In the genomic region with DNA sequence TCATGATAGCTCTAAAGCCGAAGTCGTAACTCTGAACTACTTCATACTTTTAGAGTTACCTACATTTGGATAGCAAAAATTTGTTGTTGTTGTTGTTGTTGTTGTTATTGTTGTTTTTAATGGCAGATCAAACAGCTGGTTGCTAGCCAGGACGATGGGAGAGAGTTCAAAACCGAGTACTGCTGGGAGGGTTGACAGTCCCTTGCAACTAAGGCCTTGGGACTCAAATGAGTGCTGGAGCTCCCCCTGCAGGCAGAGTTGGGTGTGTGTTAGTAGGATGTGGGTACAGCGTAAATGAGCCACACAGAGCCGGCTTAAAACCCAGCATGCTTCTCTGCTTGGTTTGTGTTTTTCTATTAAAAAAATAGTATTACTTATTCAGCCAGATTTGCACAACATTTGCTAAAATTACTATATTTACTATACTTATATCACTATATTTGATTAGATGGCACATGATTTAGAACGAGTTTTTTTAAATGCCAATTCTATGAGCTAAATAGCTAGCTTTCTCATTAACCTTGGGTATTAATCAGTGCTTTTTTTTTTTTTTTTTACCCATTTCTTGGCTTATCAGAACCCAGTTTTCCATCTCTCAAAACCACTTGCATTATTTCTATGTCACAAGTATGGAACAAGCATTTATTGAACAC, we compare ENCODE assay signal across 8 cellular contexts.
DNase-seq lines count a peak whose midpoint lies in the region; ATAC-seq and TF ChIP-seq lines count a peak whose summit lies in the region.

No MANE protein-coding gene starts in this region.

- WGBS in lung, 2 donors: 38 to 39% methylated on average over 7 of the region's 7 CpGs

- CTCF ChIA-PET in CD4-positive, alpha-beta memory T cell (lab: Charles Lee; ENCODE audit: partially characterized antibody): interaction anchor here (0.6 to 3.2 kb wide), 38 partner anchors 9 to 1143 kb away, joined by 3 to 49 read pairs (median 4); a partner anchor contains a TSS

- H3K27ac Mint-ChIP-seq in CD4-positive, alpha-beta memory T cell: no peak overlapping the region

- H3K4me3 Mint-ChIP-seq in CD4-positive, alpha-beta memory T cell: no peak overlapping the region

- no peak overlapping the region for H3K4me3 ChIP-seq in CD4-positive, alpha-beta memory T cell (ENCODE audit: low read length in 2 of 2)
- H3K4me3 ChIP-seq in lung: no peak overlapping the region

- peak; percentile 74 for TF ChIP-seq CTCF in lung (IDR thresholded peaks at IDR 0.05; ENCODE audit: control extremely low read depth, extremely low read depth)

- no peaks in the 10 kb centered on the region for H3K9me3 Mint-ChIP-seq in CD4-positive, alpha-beta memory T cell

- H3K36me3 ChIP-seq in CD4-positive, alpha-beta memory T cell (ENCODE audit: insufficient read depth, low read length): no peaks in the 10 kb centered on the region
- H3K36me3 ChIP-seq in lung (ENCODE audit: control insufficient read depth in 2 of 2, insufficient read depth in 2 of 2, low read length in 2 of 2): no peaks in the 10 kb centered on the region

- POLR2A ChIA-PET in CD4-positive, alpha-beta memory T cell (lab: Charles Lee; ENCODE audit: partially characterized antibody): interaction anchor here (1.5 to 1.7 kb wide), 2 partner anchors 59 to 64 kb away, joined by 6 to 7 read pairs; no protein-coding TSS in a partner anchor

- DNase-seq in CD4-positive, alpha-beta memory T cell: peak; percentile 76 to 81 (median 78)
- peak; percentile 56 for DNase-seq in NCI-H748 treated with DMSO at 0.1 percent for 48 hours (lab: John Stamatoyannopoulos, UW)
- DNase-seq in activated CD4-positive, alpha-beta T cell treated with anti-CD3 and anti-CD28 coated beads, Interleukin-2, amount 50 U/mL, for 4 hours: peak; percentile 79 to 82
- peak; percentile 86 for DNase-seq in ecto neural progenitor cell (ENCODE audit: low spot score)
- peak; percentile 86 for DNase-seq in lung (ENCODE audit: low spot score)
- peak; percentile 55 for DNase-seq in stimulated activated CD8-positive, alpha-beta memory T cell treated with anti-CD3 and anti-CD28 coated beads, Interleukin-15, amount 100 ng/mL, for 24 hours (ENCODE audit: low read depth)

- no peaks in the 10 kb centered on the region for H3K9me3 ChIP-seq in CD4-positive, alpha-beta memory T cell (ENCODE audit: control insufficient read depth in 1 of 2, low read length in 2 of 2)
- H3K9me3 ChIP-seq in lung (ENCODE audit: control insufficient read depth in 2 of 2, insufficient read depth in 1 of 2, low read length in 1 of 2): no peaks in the 10 kb centered on the region

- H3K27me3 ChIP-seq in CD4-positive, alpha-beta memory T cell (ENCODE audit: insufficient read depth, low read length): no peaks in the 10 kb centered on the region
- H3K27me3 ChIP-seq in lung (ENCODE audit: control insufficient read depth, insufficient read depth): no peaks in the 10 kb centered on the region

- peak; percentile 89 for ATAC-seq in GM19397 (IDR thresholded peaks at IDR 0.05; ENCODE audit: unreplicated experiment)
- peak; percentile 79 for ATAC-seq in HG03571 (IDR thresholded peaks at IDR 0.05; ENCODE audit: unreplicated experiment)
- ATAC-seq in lung (ENCODE audit: insufficient read depth, low FRiP score): peak; percentile 93

- H3K27ac ChIP-seq in CD4-positive, alpha-beta memory T cell (ENCODE audit: low read depth, low read length): no peak overlapping the region
- H3K27ac ChIP-seq in lung (ENCODE audit: low read depth in 1 of 2, low read length in 1 of 2): no peak overlapping the region

- no peaks in the 10 kb centered on the region for H3K36me3 Mint-ChIP-seq in CD4-positive, alpha-beta memory T cell

- intact Hi-C loops in CD4-positive, alpha-beta memory T cell (cut with micrococcal nuclease): loop anchor here (1.0 to 2.0 kb wide), 2 partner anchors 305 to 1142 kb away; no protein-coding TSS in a partner anchor

- peaks cover 0 to 5% (median under 1%) of the 10 kb centered on the region in 4 donors for H3K4me1 Mint-ChIP-seq in CD4-positive, alpha-beta memory T cell

- peaks cover 0 to 1% of the 10 kb centered on the region in 2 donors for H3K27me3 Mint-ChIP-seq in CD4-positive, alpha-beta memory T cell

- H3K4me1 ChIP-seq in CD4-positive, alpha-beta memory T cell (ENCODE audit: insufficient read depth, low read length): no peaks in the 10 kb centered on the region
- H3K4me1 ChIP-seq in lung (ENCODE audit: control insufficient read depth in 2 of 2, insufficient read depth in 2 of 2, low read length in 2 of 2): no peaks in the 10 kb centered on the region
